In genomic region chr14:103422981-103423600, GRCh38 we compare ENCODE assay signal across 1 cellular context.
A peak's percentile ranks its signal among the peaks of the same experiment; 100 is the strongest.
TF ChIP-seq lines count a peak whose summit lies in the region.

No MANE protein-coding gene starts in this region.

TF ChIP-seq in GM12878, 131 proteins besides CTCF, POLR2A, EP300 and RAD21 (continued from another document):
- TF ChIP-seq, protein P1, sequence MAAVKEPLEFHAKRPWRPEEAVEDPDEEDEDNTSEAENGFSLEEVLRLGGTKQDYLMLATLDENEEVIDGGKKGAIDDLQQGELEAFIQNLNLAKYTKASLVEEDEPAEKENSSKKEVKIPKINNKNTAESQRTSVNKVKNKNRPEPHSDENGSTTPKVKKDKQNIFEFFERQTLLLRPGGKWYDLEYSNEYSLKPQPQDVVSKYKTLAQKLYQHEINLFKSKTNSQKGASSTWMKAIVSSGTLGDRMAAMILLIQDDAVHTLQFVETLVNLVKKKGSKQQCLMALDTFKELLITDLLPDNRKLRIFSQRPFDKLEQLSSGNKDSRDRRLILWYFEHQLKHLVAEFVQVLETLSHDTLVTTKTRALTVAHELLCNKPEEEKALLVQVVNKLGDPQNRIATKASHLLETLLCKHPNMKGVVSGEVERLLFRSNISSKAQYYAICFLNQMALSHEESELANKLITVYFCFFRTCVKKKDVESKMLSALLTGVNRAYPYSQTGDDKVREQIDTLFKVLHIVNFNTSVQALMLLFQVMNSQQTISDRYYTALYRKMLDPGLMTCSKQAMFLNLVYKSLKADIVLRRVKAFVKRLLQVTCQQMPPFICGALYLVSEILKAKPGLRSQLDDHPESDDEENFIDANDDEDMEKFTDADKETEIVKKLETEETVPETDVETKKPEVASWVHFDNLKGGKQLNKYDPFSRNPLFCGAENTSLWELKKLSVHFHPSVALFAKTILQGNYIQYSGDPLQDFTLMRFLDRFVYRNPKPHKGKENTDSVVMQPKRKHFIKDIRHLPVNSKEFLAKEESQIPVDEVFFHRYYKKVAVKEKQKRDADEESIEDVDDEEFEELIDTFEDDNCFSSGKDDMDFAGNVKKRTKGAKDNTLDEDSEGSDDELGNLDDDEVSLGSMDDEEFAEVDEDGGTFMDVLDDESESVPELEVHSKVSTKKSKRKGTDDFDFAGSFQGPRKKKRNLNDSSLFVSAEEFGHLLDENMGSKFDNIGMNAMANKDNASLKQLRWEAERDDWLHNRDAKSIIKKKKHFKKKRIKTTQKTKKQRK (IDR thresholded peaks at IDR 0.05; ENCODE audit: low read depth, low read length), result no peak
- TF ChIP-seq JUNB (IDR thresholded peaks at IDR 0.05) (0 out of 2 replicates have a peak, but pooled peaks have one; percentile 6), HCFC1 (IDR thresholded peaks at IDR 0.05; ENCODE audit: low read length) (no peak), NR2F1 (conservative IDR thresholded peaks at IDR 0.05) (no peak), PBX3 (IDR thresholded peaks at IDR 0.05; ENCODE audit: insufficient replicate concordance, low read depth, low read length) (no peak), ZNF384 (IDR thresholded peaks at IDR 0.05; ENCODE audit: borderline replicate concordance, low read depth, low read length) (peak; percentile 87)
TF ChIP-seq in GM12878: peak in this region for 2.
